ENCODE assay signal across 8 cellular contexts in the genomic region with DNA sequence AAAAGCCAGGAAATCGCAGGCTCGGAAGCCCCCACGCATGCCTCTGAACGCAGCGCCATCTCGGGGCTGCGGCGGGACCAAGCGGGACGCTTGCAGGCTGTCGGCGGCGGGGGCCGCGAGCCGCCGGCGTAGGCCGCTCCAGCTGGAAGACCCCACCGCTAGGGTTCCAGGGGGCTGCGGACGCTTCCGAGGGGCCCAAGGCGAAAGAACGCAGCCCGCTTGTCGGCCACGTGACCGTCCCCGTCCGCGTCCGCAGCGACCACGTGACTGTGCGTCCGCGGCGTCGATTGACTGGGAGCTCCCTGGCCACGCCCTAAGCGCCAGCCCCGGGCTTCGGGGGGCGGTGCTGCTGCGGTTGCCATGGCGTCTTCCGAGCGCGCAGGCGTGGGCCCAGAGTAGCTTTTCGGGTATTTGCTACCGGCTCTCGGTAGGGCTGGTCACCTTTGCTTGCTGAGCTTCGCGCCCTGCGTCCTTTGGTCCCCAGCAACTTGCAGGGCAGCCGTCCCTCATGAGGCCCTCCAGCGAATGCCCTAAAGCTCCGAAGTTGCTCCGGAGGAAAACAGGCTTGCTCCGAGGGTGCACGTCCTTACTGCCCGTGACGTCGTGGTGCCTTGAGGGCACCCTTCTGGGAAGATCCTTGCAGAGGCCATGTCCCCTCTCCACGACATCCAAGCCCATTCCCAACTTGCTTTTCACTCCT.
DNase-seq lines count a peak whose midpoint lies in the region; ATAC-seq and TF ChIP-seq lines count a peak whose summit lies in the region.

No MANE protein-coding gene starts in this region.

- H4K8ac ChIP-seq in IMR-90 (ENCODE audit: low read depth in 2 of 2, low read length in 2 of 2) = peak overlapping the region; percentile 62 to 96

- dilution Hi-C loops in IMR-90 (cut with HindIII; ENCODE audit: low sequenced_read_pairs, unreplicated experiment) = no loop called here

- H3K56ac ChIP-seq in IMR-90 (ENCODE audit: extremely low read depth, insufficient read depth, low read length) = peak overlapping the region; percentile 90

- no peaks in the 10 kb centered on the region for H3K79me2 ChIP-seq in OCI-LY3 (ENCODE audit: low read length)

- H3K4me2 ChIP-seq in IMR-90 (ENCODE audit: low read depth, low read length) (peak overlapping the region; percentile 91), OCI-LY3 (ENCODE audit: low read length) (peak overlapping the region; percentile 41; the same call in 1 of the 2 replicates)

- WGBS in IMR-90 (ENCODE audit: extremely low coverage in 2 of 2, insufficient read length in 1 of 2), 2 experiments = 5% methylated on average over 53 of the region's 67 CpGs; no CpG with 5 or more reads in 1 of the 2 experiments

- H4K20me1 ChIP-seq in IMR-90 (ENCODE audit: insufficient read depth, low read length) (peaks cover 3% of the 10 kb centered on the region; the same call in 1 of the 2 replicates), OCI-LY3 (ENCODE audit: insufficient read depth, low read length) (no peaks in the 10 kb centered on the region)

- H3K4me1 ChIP-seq in IMR-90 (ENCODE audit: control insufficient read depth, insufficient read depth, low read length) = peaks cover 9% of the 10 kb centered on the region
- no peaks in the 10 kb centered on the region for H3K4me1 ChIP-seq in OCI-LY3 (ENCODE audit: low read length)
- peaks cover 19% of the 10 kb centered on the region for H3K4me1 ChIP-seq in muscle layer of colon (ENCODE audit: insufficient read depth, low read length)

- H3K27ac ChIP-seq in IMR-90 (ENCODE audit: insufficient read depth, low read length) (peak overlapping the region; percentile 72), OCI-LY3 (ENCODE audit: low read length) (no peak overlapping the region), muscle layer of colon (ENCODE audit: low read depth, low read length) (peak overlapping the region; percentile 70)

- TF ChIP-seq POLR2A in IMR-90 (IDR thresholded peaks at IDR 0.05; ENCODE audit: low read depth, low read length) = peak; percentile 62
- peak; percentile 80 for TF ChIP-seq POLR2A in erythroblast (IDR thresholded peaks at IDR 0.05; ENCODE audit: low read length)

- H2BK120ac ChIP-seq in IMR-90 (ENCODE audit: low read depth, low read length) = peak overlapping the region; percentile 88

- peak overlapping the region; percentile 65; the same call in 1 of the 2 replicates for H2BK20ac ChIP-seq in IMR-90 (ENCODE audit: low read depth, low read length)

- H4K91ac ChIP-seq in IMR-90 (ENCODE audit: insufficient read depth, low read depth, low read length) = peak overlapping the region; percentile 89

- H3K14ac ChIP-seq in IMR-90 (replicated peaks; ENCODE audit: low read depth, low read length) = peak overlapping the region; percentile 90

- no peak for TF ChIP-seq RAD21 in IMR-90 (IDR thresholded peaks at IDR 0.05; ENCODE audit: low read length)

- H3K9ac ChIP-seq in IMR-90 (ENCODE audit: low read depth, low read length) (peak overlapping the region; percentile 69), OCI-LY3 (ENCODE audit: low read length) (no peak overlapping the region), muscle layer of colon (ENCODE audit: low read length) (peak overlapping the region; percentile 66)

- H3K27me3 ChIP-seq in IMR-90 (ENCODE audit: control insufficient read depth, insufficient read depth, low read length) (no peaks in the 10 kb centered on the region), OCI-LY3 (ENCODE audit: low read depth, low read length) (0 out of 2 replicates have a peak, but pooled peaks cover under 1% of the 10 kb centered on the region), muscle layer of colon (ENCODE audit: control insufficient read depth in 1 of 2, insufficient read depth in 2 of 2, low read length in 2 of 2) (no peaks in the 10 kb centered on the region)

- peak overlapping the region; percentile 81; the same call in 1 of the 3 replicates for H2BK15ac ChIP-seq in IMR-90 (ENCODE audit: low read depth, low read length)

- H3K4ac ChIP-seq in IMR-90 (ENCODE audit: low read depth, low read length) = peak overlapping the region; percentile 96

- in situ Hi-C loops in IMR-90 (cut with MboI; ENCODE audit: low sequenced_read_pairs) = no loop called here

- POLR2A ChIA-PET in IMR-90 (lab: Charles Lee; ENCODE audit: unreplicated experiment) = interaction anchor here (0.7 to 1.5 kb wide), 3 partner anchors 8 to 474 kb away, joined by 3 to 6 read pairs (median 4); no protein-coding TSS in a partner anchor

- peak overlapping the region; percentile 90 for H2AK5ac ChIP-seq in IMR-90 (ENCODE audit: low read depth, low read length)

- intact Hi-C loops in IMR-90 (cut with micrococcal nuclease) = loop anchor here (1.0 to 5.0 kb wide), 2 partner anchors 100 to 196 kb away; a partner anchor contains a TSS

- BruUV-seq in IMR-90 (replicated peaks; lab: Mats Ljungman, UMichigan) = no TSS peak

- peaks cover 12% of the 10 kb centered on the region for H3K9me1 ChIP-seq in IMR-90 (ENCODE audit: insufficient read depth, low read length)

- DNase-seq in DMS53 (lab: John Stamatoyannopoulos, UW) (peak; percentile 96), IMR-90 (peak; percentile 92), erythroblast (lab: John Stamatoyannopoulos, UW) (peak; percentile 96)
- peak; percentile 91 for DNase-seq in activated T-cell treated with anti-CD3 and anti-CD28 coated beads, Interleukin-2, amount 50 U/mL, for 1 hour
- DNase-seq in stimulated activated CD8-positive, alpha-beta memory T cell treated with anti-CD3 and anti-CD28 coated beads, Interleukin-7, amount 100 ng/mL, for 4 hours (ENCODE audit: low read depth in 2 of 2) = peak; percentile 81 to 93

- H4K5ac ChIP-seq in IMR-90 (ENCODE audit: low read depth, low read length) = peak overlapping the region; percentile 84

- CTCF ChIA-PET in IMR-90 (lab: Yijun Ruan, JAX) = interaction anchor here (1.0 to 1.4 kb wide), 2 partner anchors 12 to 146 kb away, joined by 3 read pairs; no protein-coding TSS in a partner anchor

- peak overlapping the region; percentile 48 for H3K4me3 ChIP-seq in IMR-90 (ENCODE audit: insufficient read depth, low read depth, low read length)
- no peak overlapping the region for H3K4me3 ChIP-seq in OCI-LY3 (ENCODE audit: low read length)
- H3K4me3 ChIP-seq in muscle layer of colon (ENCODE audit: low read depth in 1 of 2, low read length in 2 of 2) = peak overlapping the region; percentile 39 to 98

- H3K79me1 ChIP-seq in IMR-90 (ENCODE audit: low read depth in 1 of 2, low read length in 2 of 2) = peaks cover 0 to 12% of the 10 kb centered on the region in 2 experiments; a peak in 3 of 4 replicates

- TF ChIP-seq CTCF in IMR-90 (conservative IDR thresholded peaks at IDR 0.05; ENCODE audit: low read depth, low read length) (peak; percentile 39), OCI-LY3 (IDR thresholded peaks at IDR 0.05; ENCODE audit: low read depth, low read length) (no peak)

- H3K9me3 ChIP-seq in IMR-90 (ENCODE audit: control insufficient read depth, insufficient read depth, low read length) (no peaks in the 10 kb centered on the region; the same call in 1 of the 2 replicates), OCI-LY3 (ENCODE audit: insufficient read depth, low read length) (no peaks in the 10 kb centered on the region), muscle layer of colon (ENCODE audit: low read length) (no peaks in the 10 kb centered on the region)

- ATAC-seq in GM21529 (IDR thresholded peaks at IDR 0.05; ENCODE audit: unreplicated experiment) (peak; percentile 91), IMR-90 (ENCODE audit: low read depth) (peak; percentile 91)

- peak overlapping the region; percentile 86 for H3K23ac ChIP-seq in IMR-90 (ENCODE audit: low read depth, low read length)

- H2AFZ ChIP-seq in IMR-90 (replicated peaks; ENCODE audit: low read length, poor library complexity) (peak overlapping the region; percentile 99), OCI-LY3 (ENCODE audit: low read depth, low read length) (no peak overlapping the region)

- H3K18ac ChIP-seq in IMR-90 (ENCODE audit: low read depth, low read length) = peak overlapping the region; percentile 47

- H2BK5ac ChIP-seq in IMR-90 (ENCODE audit: low read depth, low read length, poor library complexity, severe bottlenecking) = peak overlapping the region; percentile 91

- H3K36me3 ChIP-seq in IMR-90 (ENCODE audit: control insufficient read depth, insufficient read depth, low read length) (no peaks in the 10 kb centered on the region), OCI-LY3 (replicated peaks; ENCODE audit: low read depth, low read length) (no peaks in the 10 kb centered on the region), muscle layer of colon (ENCODE audit: insufficient read depth, low read length) (no peaks in the 10 kb centered on the region)

- H2AK9ac ChIP-seq in IMR-90 (replicated peaks; ENCODE audit: low read depth, low read length, poor library complexity) = peak overlapping the region; percentile 95

TF ChIP-seq in IMR-90, 13 proteins besides CTCF, POLR2A, EP300 and RAD21 (continues in another document):
- TF ChIP-seq RFX5 (IDR thresholded peaks at IDR 0.05; ENCODE audit: low read depth, low read length) (no peak), BHLHE40 (IDR thresholded peaks at IDR 0.05; ENCODE audit: low read depth, low read length) (peak; percentile 70), RCOR1 (IDR thresholded peaks at IDR 0.05; ENCODE audit: insufficient replicate concordance, low read length) (no peak), MAFK (IDR thresholded peaks at IDR 0.05; ENCODE audit: low read depth, low read length) (no peak), NFE2L2 (IDR thresholded peaks at IDR 0.05; ENCODE audit: low read depth, low read length) (no peak), CHD1 (IDR thresholded peaks at IDR 0.05; ENCODE audit: low read depth, low read length) (no peak), MXI1 (IDR thresholded peaks at IDR 0.05; ENCODE audit: borderline replicate concordance, low read depth, low read length) (peak; percentile 62; the same call in 1 of the 2 replicates)
- TF ChIP-seq, protein P1, sequence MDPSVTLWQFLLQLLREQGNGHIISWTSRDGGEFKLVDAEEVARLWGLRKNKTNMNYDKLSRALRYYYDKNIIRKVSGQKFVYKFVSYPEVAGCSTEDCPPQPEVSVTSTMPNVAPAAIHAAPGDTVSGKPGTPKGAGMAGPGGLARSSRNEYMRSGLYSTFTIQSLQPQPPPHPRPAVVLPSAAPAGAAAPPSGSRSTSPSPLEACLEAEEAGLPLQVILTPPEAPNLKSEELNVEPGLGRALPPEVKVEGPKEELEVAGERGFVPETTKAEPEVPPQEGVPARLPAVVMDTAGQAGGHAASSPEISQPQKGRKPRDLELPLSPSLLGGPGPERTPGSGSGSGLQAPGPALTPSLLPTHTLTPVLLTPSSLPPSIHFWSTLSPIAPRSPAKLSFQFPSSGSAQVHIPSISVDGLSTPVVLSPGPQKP (IDR thresholded peaks at IDR 0.05; ENCODE audit: borderline replicate concordance, low read depth, low read length) = no peak
- TF ChIP-seq, protein P2, sequence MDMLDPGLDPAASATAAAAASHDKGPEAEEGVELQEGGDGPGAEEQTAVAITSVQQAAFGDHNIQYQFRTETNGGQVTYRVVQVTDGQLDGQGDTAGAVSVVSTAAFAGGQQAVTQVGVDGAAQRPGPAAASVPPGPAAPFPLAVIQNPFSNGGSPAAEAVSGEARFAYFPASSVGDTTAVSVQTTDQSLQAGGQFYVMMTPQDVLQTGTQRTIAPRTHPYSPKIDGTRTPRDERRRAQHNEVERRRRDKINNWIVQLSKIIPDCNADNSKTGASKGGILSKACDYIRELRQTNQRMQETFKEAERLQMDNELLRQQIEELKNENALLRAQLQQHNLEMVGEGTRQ (IDR thresholded peaks at IDR 0.05; ENCODE audit: low read depth, low read length) = peak; percentile 99
